10 cellular contexts compared by ENCODE assay signal in genomic region chr17:75181110-75181509, GRCh38. TPM values are rescaled to one million over a fixed set of nuclear protein-coding genes. Genes with fewer than 3 reads are reported as not detected.
DNase-seq lines count a peak whose midpoint lies in the region; ATAC-seq and TF ChIP-seq lines count a peak whose summit lies in the region.
"Had no signal": no experiment of that assay in that cellular context is flagged by ENCODE, and none has a peak within 500 bp of the region (broad histone marks: within the 10 kb centered on the region; RNA-seq: fewer than 3 reads in every experiment).

No MANE protein-coding gene starts in this region.

- peaks cover 37% of the 10 kb centered on the region for H4K20me1 ChIP-seq in PC-9 (ENCODE audit: insufficient read depth)

- H3K4me1 ChIP-seq in PC-9 (replicated peaks; ENCODE audit: insufficient read depth) (peaks cover 16% of the 10 kb centered on the region), esophagus muscularis mucosa (peaks cover 25 to 44% (median 39%) of the 10 kb centered on the region in 4 donors), parathyroid adenoma (no peaks in the 10 kb centered on the region)

- no peak for ATAC-seq in HG03196 (IDR thresholded peaks at IDR 0.05; ENCODE audit: unreplicated experiment)

- H3K9me3 ChIP-seq in PC-9 (ENCODE audit: insufficient read depth, low read depth) (no peaks in the 10 kb centered on the region), esophagus muscularis mucosa (no peaks in the 10 kb centered on the region), parathyroid adenoma (ENCODE audit: control insufficient read depth, low read length) (no peaks in the 10 kb centered on the region)

- no peaks in the 10 kb centered on the region for H3K27me3 ChIP-seq in PC-9 (ENCODE audit: insufficient read depth, low read depth)
- no peaks in the 10 kb centered on the region for H3K27me3 ChIP-seq in esophagus muscularis mucosa
- no peaks in the 10 kb centered on the region for H3K27me3 ChIP-seq in parathyroid adenoma (ENCODE audit: control insufficient read depth, insufficient read depth, low read length)

- CTCF ChIA-PET in Calu3 (lab: Charles Lee) (interaction anchor here (0.7 kb wide), 1 partner anchor 29 kb away, joined by 3 read pairs; no protein-coding TSS in a partner anchor), PC-9 (lab: Charles Lee) (interaction anchor here (0.6 to 0.7 kb wide), 3 partner anchors 21 to 601 kb away, joined by 3 to 5 read pairs (median 5); no protein-coding TSS in a partner anchor)

- H3K9me3 Mint-ChIP-seq in Calu3 (ENCODE audit: low read depth, unreplicated experiment), result peaks cover 5% of the 10 kb centered on the region

- intact Hi-C loops in Calu3 (cut with micrococcal nuclease; ENCODE audit: unreplicated experiment) (no loop called here), PC-9 (cut with micrococcal nuclease; ENCODE audit: unreplicated experiment) (no loop called here), esophagus muscularis mucosa (cut with DNase I) (loop anchor here (5.0 kb wide), 1 partner anchor 49 kb away; the partner anchor contains the start of gene NT5C)

- TF ChIP-seq EP300 in esophagus muscularis mucosa (IDR thresholded peaks at IDR 0.05), result no peak

- peak overlapping the region; percentile 22 for H3K27ac Mint-ChIP-seq in Calu3 (ENCODE audit: unreplicated experiment)

- BruUV-seq in Calu3 (replicated peaks; lab: Mats Ljungman, UMichigan) (no TSS peak), PC-9 (replicated peaks; lab: Mats Ljungman, UMichigan) (no TSS peak)

- peaks cover 17% of the 10 kb centered on the region for H3K4me1 Mint-ChIP-seq in Calu3 (ENCODE audit: low read depth, unreplicated experiment)

- H3K9ac ChIP-seq in parathyroid adenoma, result no peak overlapping the region

- H3K27ac ChIP-seq in PC-9, result 0 out of 2 replicates have a peak overlapping the region, but pooled peaks have one; percentile 87
- peak overlapping the region; percentile 95 to 100 (median 98) for H3K27ac ChIP-seq in esophagus muscularis mucosa (replicated peaks in 1 of 4)
- no peak overlapping the region for H3K27ac ChIP-seq in parathyroid adenoma

- peaks cover 85% of the 10 kb centered on the region for H3K36me3 Mint-ChIP-seq in Calu3 (ENCODE audit: insufficient read depth, unreplicated experiment)

- H3K79me2 ChIP-seq in PC-9 (ENCODE audit: low read depth) (peaks cover 65% of the 10 kb centered on the region), parathyroid adenoma (peaks cover 8% of the 10 kb centered on the region)

- H3K4me3 ChIP-seq in PC-9 (peak overlapping the region; percentile 84), esophagus muscularis mucosa (peak overlapping the region; percentile 97 to 100 (median 98)), parathyroid adenoma (ENCODE audit: low read depth, low read length) (peak overlapping the region; percentile 90)

- TF ChIP-seq CTCF in Calu3 (IDR thresholded peaks at IDR 0.05; ENCODE audit: unreplicated experiment), result no peak
- TF ChIP-seq CTCF in PC-9 (conservative IDR thresholded peaks at IDR 0.05), result no peak
- TF ChIP-seq CTCF in esophagus muscularis mucosa (IDR thresholded peaks at IDR 0.05), result no peak
- no peak for TF ChIP-seq CTCF in parathyroid adenoma (IDR thresholded peaks at IDR 0.05)

- TF ChIP-seq POLR2A in esophagus muscularis mucosa (IDR thresholded peaks at IDR 0.05; ENCODE audit: low read depth), result no peak

- no peak for DNase-seq in Calu3
- DNase-seq in PC-9, result no peak
- DNase-seq in esophagus muscularis mucosa (ENCODE audit: extremely low spot score), result no peak
- DNase-seq in activated effector memory CD4-positive, alpha-beta T cell treated with Interleukin-2 at 50 U/mL for 16 hours, result no peak
- DNase-seq in COR-L47 (lab: John Stamatoyannopoulos, UW), result no peak
- DNase-seq in NCI-H510A (lab: John Stamatoyannopoulos, UW), result no peak
- DNase-seq: foreskin melanocyte, NCI-H526 treated with DMSO at 0.1 percent for 48 hours had no signal

- POLR2A ChIA-PET in PC-9 (lab: Charles Lee; ENCODE audit: unreplicated experiment), result interaction anchor here (0.7 kb wide), 1 partner anchor 25 kb away, joined by 6 read pairs; no protein-coding TSS in a partner anchor

- H2AFZ ChIP-seq in PC-9 (no peak overlapping the region), parathyroid adenoma (no peak overlapping the region)

- no peaks in the 10 kb centered on the region for H3K27me3 Mint-ChIP-seq in Calu3 (ENCODE audit: unreplicated experiment)

- H3K4me2 ChIP-seq in PC-9, result peak overlapping the region; percentile 87
- H3K4me2 ChIP-seq in parathyroid adenoma (ENCODE audit: low read length), result peak overlapping the region; percentile 84

- H3K4me3 Mint-ChIP-seq in Calu3 (ENCODE audit: low read depth, unreplicated experiment), result peak overlapping the region; percentile 76

- peaks cover 42% of the 10 kb centered on the region for H3F3A ChIP-seq in PC-9 (ENCODE audit: insufficient read depth, low read depth)

- no peaks in the 10 kb centered on the region for H3K9me2 ChIP-seq in PC-9 (ENCODE audit: insufficient read depth)

- 8% methylated on average over 7 of the region's 8 CpGs for WGBS in esophagus muscularis mucosa

- H3K36me3 ChIP-seq in PC-9 (ENCODE audit: low read depth), result peaks cover 19% of the 10 kb centered on the region
- H3K36me3 ChIP-seq in esophagus muscularis mucosa, result peaks cover 0 to 42% (median 28%) of the 10 kb centered on the region in 4 donors
- no peaks in the 10 kb centered on the region for H3K36me3 ChIP-seq in parathyroid adenoma (ENCODE audit: control insufficient read depth, insufficient read depth, low read length)

RNA-seq across cellular contexts. Expression of gene SUMO2, which starts 1.6 kb away (rescaled TPM):
- total RNA-seq in Calu3 (2022), result 401 and 429 TPM in 2 replicates
- 425 and 486 TPM in 2 replicates for total RNA-seq in PC-9 (2021)
- total RNA-seq in esophagus muscularis mucosa, result 100 to 1,000 TPM in 1 of 4 donors, 10 to 100 TPM in 3; 64.4 to 101 (median 80.0) TPM

RNA-seq across cellular contexts. Expression of gene NUP85, which starts 24.4 kb away (rescaled TPM):
- 116 and 117 TPM in 2 replicates for total RNA-seq in Calu3 (2022)
- total RNA-seq in PC-9 (2021), result 64.2 and 73.1 TPM in 2 replicates
- 10 to 100 TPM; 20.4 to 32.4 (median 23.3) TPM for total RNA-seq in esophagus muscularis mucosa

RNA-seq across cellular contexts. Expression of gene JPT1, which starts 26.8 kb away (rescaled TPM):
- total RNA-seq in Calu3 (2022), result 479 and 546 TPM in 2 replicates
- total RNA-seq in PC-9 (2021), result 250 and 277 TPM in 2 replicates
- total RNA-seq in esophagus muscularis mucosa, result 10 to 100 TPM in 3 of 4 donors, 1 to 10 TPM in 1; 5.4 to 24.2 (median 18.4) TPM

RNA-seq across cellular contexts. Expression of gene NT5C, which starts 49.6 kb away (rescaled TPM):
- total RNA-seq in Calu3 (2022) (56.6 and 58.2 TPM in 2 replicates), PC-9 (2021) (38.6 and 52.3 TPM in 2 replicates), esophagus muscularis mucosa (10 to 100 TPM; 70.6 to 98.7 (median 75.1) TPM)
